Comparison of ENCODE assay signal across 17 cellular contexts in genomic region chr7:152594801-152595200, GRCh38.
DNase-seq lines count a peak whose midpoint lies in the region; ATAC-seq, FAIRE-seq and TF ChIP-seq lines count a peak whose summit lies in the region.
"Had no signal": no experiment of that assay in that cellular context is flagged by ENCODE, and none has a peak within 500 bp of the region (broad histone marks: within the 10 kb centered on the region; RNA-seq: fewer than 3 reads in every experiment).

No MANE protein-coding gene starts in this region.

- no peak overlapping the region for H3K27ac Mint-ChIP-seq in stimulated activated naive CD8-positive, alpha-beta T cell treated with anti-CD3 and anti-CD28 coated beads, Interleukin-15, amount 100 ng/mL, for 72 hours
- no peak overlapping the region for H3K27ac Mint-ChIP-seq in effector memory CD8-positive, alpha-beta T cell
- H3K27ac Mint-ChIP-seq: H9 had no signal

- no peak overlapping the region for H3K4me3 Mint-ChIP-seq in stimulated activated naive CD8-positive, alpha-beta T cell treated with anti-CD3 and anti-CD28 coated beads, Interleukin-15, amount 100 ng/mL, for 72 hours
- no peak overlapping the region for H3K4me3 Mint-ChIP-seq in effector memory CD8-positive, alpha-beta T cell
- H3K4me3 Mint-ChIP-seq: CD8-positive, alpha-beta memory T cell; H9 had no signal

- H3K4me3 ChIP-seq in kidney (ENCODE audit: low read length in 2 of 2), result no peak overlapping the region
- H3K4me3 ChIP-seq: BLaER1 had no signal

- peak; percentile 40 for ATAC-seq in stimulated activated naive CD8-positive, alpha-beta T cell treated with anti-CD3 and anti-CD28 coated beads, Interleukin-15, Interleukin-2, amounts not matched to agents 100 U/mL and 50 U/mL, for 24 hours
- no peak for ATAC-seq in stimulated activated naive CD8-positive, alpha-beta T cell treated with anti-CD3 and anti-CD28 coated beads, Interleukin-15, amount 100 ng/mL, for 72 hours
- ATAC-seq in effector memory CD8-positive, alpha-beta T cell (replicated peaks), result no peak
- no peak for ATAC-seq in GM18517 (IDR thresholded peaks at IDR 0.05; ENCODE audit: unreplicated experiment)

- FAIRE-seq in kidney (lab: Jason Lieb, UNC), result no peak
- FAIRE-seq: GM12891, GM19239 had no signal

- no peaks in the 10 kb centered on the region for H3K36me3 Mint-ChIP-seq in effector memory CD8-positive, alpha-beta T cell (ENCODE audit: insufficient read depth)
- H3K36me3 Mint-ChIP-seq: CD8-positive, alpha-beta memory T cell had no signal

- H3K9ac ChIP-seq in kidney (ENCODE audit: low read length in 2 of 2), result no peak overlapping the region
- H3K9ac ChIP-seq: BLaER1 had no signal

- no peaks in the 10 kb centered on the region for H3K36me3 ChIP-seq in kidney (ENCODE audit: control insufficient read depth in 1 of 2, insufficient read depth in 2 of 2, low read length in 2 of 2)
- H3K36me3 ChIP-seq: BLaER1 had no signal

- no peak for TF ChIP-seq CTCF in kidney (IDR thresholded peaks at IDR 0.05; ENCODE audit: borderline replicate concordance, extremely low read depth, insufficient read depth)

- DNase-seq in stimulated activated naive CD8-positive, alpha-beta T cell treated with anti-CD3 and anti-CD28 coated beads, Interleukin-15, Interleukin-2, amounts not matched to agents 100 U/mL and 50 U/mL, for 24 hours, result no peak
- no peak for DNase-seq in stimulated activated naive CD8-positive, alpha-beta T cell treated with anti-CD3 and anti-CD28 coated beads, Interleukin-15, amount 100 ng/mL, for 72 hours
- peak; percentile 26 for DNase-seq in kidney
- peak; percentile 68 for DNase-seq in posterior vena cava (ENCODE audit: low spot score)
- DNase-seq in effector memory CD8-positive, alpha-beta T cell, result no peak
- no peak for DNase-seq in occipital lobe (lab: John Stamatoyannopoulos, UW)
- DNase-seq: 8988T; AML-193; Caco-2; CD8-positive, alpha-beta memory T cell; DMS53; GOT3; H9 had no signal

- intact Hi-C loops in kidney (cut with DNase I), result no loop called here
- intact Hi-C loops in posterior vena cava (cut with DNase I), result no loop called here

- no peaks in the 10 kb centered on the region for H3K4me1 Mint-ChIP-seq in stimulated activated naive CD8-positive, alpha-beta T cell treated with anti-CD3 and anti-CD28 coated beads, Interleukin-15, amount 100 ng/mL, for 72 hours
- no peaks in the 10 kb centered on the region for H3K4me1 Mint-ChIP-seq in effector memory CD8-positive, alpha-beta T cell (ENCODE audit: low read depth in 2 of 2)
- H3K4me1 Mint-ChIP-seq: CD8-positive, alpha-beta memory T cell had no signal

- H3K27me3 Mint-ChIP-seq in stimulated activated naive CD8-positive, alpha-beta T cell treated with anti-CD3 and anti-CD28 coated beads, Interleukin-15, amount 100 ng/mL, for 72 hours, result no peaks in the 10 kb centered on the region
- H3K27me3 Mint-ChIP-seq in effector memory CD8-positive, alpha-beta T cell, result peaks cover 7 to 8% of the 10 kb centered on the region in 2 donors

- H3K27ac ChIP-seq in kidney (ENCODE audit: low read depth in 2 of 2, low read length in 2 of 2), result no peak overlapping the region
- H3K27ac ChIP-seq: BLaER1 had no signal

- no peaks in the 10 kb centered on the region for H3K9me3 Mint-ChIP-seq in stimulated activated naive CD8-positive, alpha-beta T cell treated with anti-CD3 and anti-CD28 coated beads, Interleukin-15, amount 100 ng/mL, for 72 hours
- no peaks in the 10 kb centered on the region for H3K9me3 Mint-ChIP-seq in effector memory CD8-positive, alpha-beta T cell
- H3K9me3 Mint-ChIP-seq: CD8-positive, alpha-beta memory T cell; H9 had no signal

- no peaks in the 10 kb centered on the region for H3K9me3 ChIP-seq in kidney (ENCODE audit: control insufficient read depth in 1 of 2, low read length in 2 of 2)
- H3K9me3 ChIP-seq: BLaER1, Caco-2 had no signal

- H3K4me1 ChIP-seq in kidney (ENCODE audit: control insufficient read depth in 1 of 2, insufficient read depth in 1 of 2, low read depth in 1 of 2, low read length in 2 of 2), result no peaks in the 10 kb centered on the region

Comparison
In these comparisons a context has a peak if more than half of its experiments do, and no peak if none do; other contexts are left out.
1. DNase-seq: peak in kidney (single experiment) and posterior vena cava (single experiment); none in stimulated activated naive CD8-positive, alpha-beta T cell treated with anti-CD3 and anti-CD28 coated beads, Interleukin-15, Interleukin-2, amounts not matched to agents 100 U/mL and 50 U/mL, for 24 hours (single experiment), stimulated activated naive CD8-positive, alpha-beta T cell treated with anti-CD3 and anti-CD28 coated beads, Interleukin-15, amount 100 ng/mL, for 72 hours (0 of 2), effector memory CD8-positive, alpha-beta T cell (0 of 3) and occipital lobe (single experiment).